ENCODE assay signal across 17 cellular contexts in the genomic region with DNA sequence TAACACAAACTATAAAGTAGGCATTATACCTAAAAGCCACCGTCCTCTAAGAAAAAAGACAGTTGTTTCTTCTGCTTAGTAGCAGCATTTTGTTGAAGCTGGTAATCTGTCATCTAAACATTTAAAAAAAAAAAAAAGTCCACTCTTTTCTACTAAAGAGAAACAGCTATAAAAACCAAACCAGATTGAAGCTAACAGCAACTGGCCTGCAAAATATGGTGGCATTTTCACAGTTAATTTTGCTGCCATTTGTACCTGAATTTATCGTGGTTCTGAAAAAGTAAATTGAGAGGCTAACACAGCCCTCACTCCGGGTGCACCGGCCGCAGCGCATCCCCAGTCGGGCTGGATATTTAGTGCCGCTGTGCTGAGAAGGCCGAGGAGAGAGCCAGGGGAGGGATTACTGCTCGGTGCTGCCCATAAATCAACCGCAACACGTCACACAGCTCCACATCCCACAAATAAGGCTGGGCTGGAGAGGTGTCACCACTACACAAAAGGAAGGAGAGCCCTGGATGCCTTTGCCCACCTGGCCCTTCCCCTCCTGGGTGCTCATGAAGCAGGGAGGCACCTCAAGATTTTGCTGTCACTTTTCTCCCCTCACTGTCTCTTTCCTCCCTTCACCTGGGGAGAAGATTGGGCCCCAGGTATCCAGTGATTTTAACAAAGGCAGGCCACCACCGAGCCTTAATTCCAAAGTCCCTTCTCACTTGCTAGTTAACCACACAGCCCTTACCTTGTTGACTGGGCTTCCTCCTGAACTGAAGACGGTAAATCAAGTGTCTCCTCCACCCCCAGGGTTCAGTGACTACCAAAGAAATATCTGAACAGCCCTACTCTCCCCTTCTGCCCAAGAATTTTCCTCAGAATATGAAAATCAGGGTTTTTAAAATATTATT. TPM values are rescaled to one million over a fixed set of nuclear protein-coding genes. Genes with fewer than 3 reads are reported as not detected.
A peak's percentile ranks its signal among the peaks of the same experiment; 100 is the strongest.
DNase-seq lines count a peak whose midpoint lies in the region; ATAC-seq and TF ChIP-seq lines count a peak whose summit lies in the region.
"Had no signal": no experiment of that assay in that cellular context is flagged by ENCODE, and none has a peak within 500 bp of the region (broad histone marks: within the 10 kb centered on the region; RNA-seq: fewer than 3 reads in every experiment).

No MANE protein-coding gene starts in this region.

- intact Hi-C loops in heart right ventricle (cut with DNase I) (no loop called here), cardiac septum (cut with DNase I) (no loop called here), mucosa of descending colon (cut with DNase I, micrococcal nuclease) (no loop called here), vagina (cut with DNase I) (no loop called here)

- H3K79me2 ChIP-seq in osteoblast (ENCODE audit: insufficient read depth, low read length), result no peaks in the 10 kb centered on the region

- H3K9me3 ChIP-seq in heart right ventricle (no peaks in the 10 kb centered on the region), mucosa of descending colon (no peaks in the 10 kb centered on the region), vagina (no peaks in the 10 kb centered on the region), osteoblast (ENCODE audit: low read depth, low read length) (no peaks in the 10 kb centered on the region)
- H3K9me3 ChIP-seq: A549 had no signal

- H3K27me3 ChIP-seq in heart right ventricle (no peaks in the 10 kb centered on the region), vagina (no peaks in the 10 kb centered on the region), osteoblast (ENCODE audit: insufficient read depth, low read length) (no peaks in the 10 kb centered on the region)
- H3K27me3 ChIP-seq: cardiac muscle cell had no signal

- peak overlapping the region; percentile 73 for H3K27ac Mint-ChIP-seq in WTC11
- H3K27ac Mint-ChIP-seq: activated naive CD4-positive, alpha-beta T cell treated with anti-CD3 and anti-CD28 coated beads, Interleukin-2, amount 50 U/mL, for 24 hours; CD4-positive, alpha-beta memory T cell; natural killer cell had no signal

- peaks cover 0 to 31% (median 6%) of the 10 kb centered on the region in 9 donors for H3K4me1 ChIP-seq in heart right ventricle
- no peaks in the 10 kb centered on the region for H3K4me1 ChIP-seq in mucosa of descending colon (ENCODE audit: low read depth)
- H3K4me1 ChIP-seq in vagina, result no peaks in the 10 kb centered on the region
- no peaks in the 10 kb centered on the region for H3K4me1 ChIP-seq in osteoblast (ENCODE audit: insufficient read depth, low read length)
- H3K4me1 ChIP-seq: A549 had no signal

- no peaks in the 10 kb centered on the region for H3K9me3 Mint-ChIP-seq in WTC11
- H3K9me3 Mint-ChIP-seq: activated naive CD4-positive, alpha-beta T cell treated with anti-CD3 and anti-CD28 coated beads, Interleukin-2, amount 50 U/mL, for 24 hours had no signal

- ATAC-seq in heart right ventricle (no peak), WTC11 (peak; percentile 78), mucosa of descending colon (peak; percentile 99)
- ATAC-seq: A549, natural killer cell, SK-N-SH treated with all-trans-retinoic acid at 6 μM for 48 hours had no signal

- H3K36me3 ChIP-seq in heart right ventricle, result no peaks in the 10 kb centered on the region
- no peaks in the 10 kb centered on the region for H3K36me3 ChIP-seq in mucosa of descending colon (ENCODE audit: low read depth)
- H3K36me3 ChIP-seq in vagina, result no peaks in the 10 kb centered on the region
- H3K36me3 ChIP-seq in osteoblast (ENCODE audit: insufficient read depth, low read length), result no peaks in the 10 kb centered on the region
- H3K36me3 ChIP-seq: cardiac muscle cell had no signal

- no peak overlapping the region for H3K4me3 ChIP-seq in heart right ventricle
- no peak overlapping the region for H3K4me3 ChIP-seq in mucosa of descending colon
- no peak overlapping the region for H3K4me3 ChIP-seq in vagina
- no peak overlapping the region for H3K4me3 ChIP-seq in osteoblast (ENCODE audit: insufficient read depth, low read length)
- H3K4me3 ChIP-seq: A549, cardiac muscle cell, skin epidermis had no signal

- peaks cover 38% of the 10 kb centered on the region for H3K4me1 Mint-ChIP-seq in WTC11
- H3K4me1 Mint-ChIP-seq: activated naive CD4-positive, alpha-beta T cell treated with anti-CD3 and anti-CD28 coated beads, Interleukin-2, amount 50 U/mL, for 24 hours; CD4-positive, alpha-beta memory T cell; natural killer cell had no signal

- no peak for TF ChIP-seq POLR2A in vagina (IDR thresholded peaks at IDR 0.05)

- no peaks in the 10 kb centered on the region for H4K20me1 ChIP-seq in osteoblast (ENCODE audit: insufficient read depth, low read length)

- WGBS in heart right ventricle, 2 donors, result 76 to 77% methylated on average over 14 of the region's 14 CpGs

- H3K27me3 Mint-ChIP-seq in WTC11 (ENCODE audit: low read depth), result no peaks in the 10 kb centered on the region; the same call in 1 of the 2 replicates
- H3K27me3 Mint-ChIP-seq: activated naive CD4-positive, alpha-beta T cell treated with anti-CD3 and anti-CD28 coated beads, Interleukin-2, amount 50 U/mL, for 24 hours had no signal

- POLR2A ChIA-PET in WTC11 (lab: Charles Lee), result no interaction called here

- TF ChIP-seq CTCF in heart right ventricle (IDR thresholded peaks at IDR 0.05) (no peak), WTC11 (IDR thresholded peaks at IDR 0.05) (no peak), mucosa of descending colon (IDR thresholded peaks at IDR 0.05) (no peak), vagina (IDR thresholded peaks at IDR 0.05) (no peak), osteoblast (IDR thresholded peaks at IDR 0.05; ENCODE audit: extremely low read depth, low read depth, low read length) (no peak)

- H3K4me2 ChIP-seq in osteoblast (ENCODE audit: insufficient read depth, low read length), result no peak overlapping the region
- H3K4me2 ChIP-seq: A549 had no signal

- no peak overlapping the region for H2AFZ ChIP-seq in osteoblast (ENCODE audit: low read length)

- H3K4me3 Mint-ChIP-seq in WTC11, result no peak overlapping the region
- H3K4me3 Mint-ChIP-seq: activated naive CD4-positive, alpha-beta T cell treated with anti-CD3 and anti-CD28 coated beads, Interleukin-2, amount 50 U/mL, for 24 hours; CD4-positive, alpha-beta memory T cell; natural killer cell had no signal

- no peak for DNase-seq in heart right ventricle
- no peak for DNase-seq in cardiac septum (ENCODE audit: low spot score)
- no peak for DNase-seq in WTC11 (ENCODE audit: low spot score)
- peak; percentile 48 to 66 (median 53) for DNase-seq in mucosa of descending colon
- no peak for DNase-seq in vagina (ENCODE audit: extremely low spot score in 2 of 2)
- DNase-seq in osteoblast (ENCODE audit: insufficient read length, low spot score, missing footprints), result no peak
- no peak for DNase-seq in GM19238 (ENCODE audit: insufficient read length, low spot score)
- DNase-seq in NCI-H1694 treated with DMSO at 0.1 percent for 48 hours (lab: John Stamatoyannopoulos, UW), result no peak
- DNase-seq: CD4-positive, alpha-beta memory T cell; GDM1; left ventricle myocardium superior; natural killer cell had no signal

- no peaks in the 10 kb centered on the region for H3K36me3 Mint-ChIP-seq in WTC11
- H3K36me3 Mint-ChIP-seq: activated naive CD4-positive, alpha-beta T cell treated with anti-CD3 and anti-CD28 coated beads, Interleukin-2, amount 50 U/mL, for 24 hours; CD4-positive, alpha-beta memory T cell; natural killer cell had no signal

- H3K27ac ChIP-seq in heart right ventricle (peak overlapping the region in 8 of 10 donors; percentile 16 to 71 (median 42)), vagina (peak overlapping the region; percentile 28), osteoblast (ENCODE audit: low read depth, low read length) (no peak overlapping the region)
- H3K27ac ChIP-seq: A549, cardiac muscle cell had no signal

- CTCF ChIA-PET in WTC11 (lab: Charles Lee), result interaction anchor here (0.9 to 2.7 kb wide), 5 partner anchors 10 to 470 kb away, joined by 3 to 11 read pairs (median 4); no protein-coding TSS in a partner anchor

TF ChIP-seq in WTC11, 78 proteins besides CTCF, POLR2A, EP300 and RAD21 (continues in another document):
- TF ChIP-seq ZNF121 (CRISPR knock-in tag; IDR thresholded peaks at IDR 0.05), result no peak
- TF ChIP-seq HMGA2 (CRISPR knock-in tag; IDR thresholded peaks at IDR 0.05), result no peak
- TF ChIP-seq GABPB1 (CRISPR knock-in tag; IDR thresholded peaks at IDR 0.05), result no peak
- TF ChIP-seq, protein P1, sequence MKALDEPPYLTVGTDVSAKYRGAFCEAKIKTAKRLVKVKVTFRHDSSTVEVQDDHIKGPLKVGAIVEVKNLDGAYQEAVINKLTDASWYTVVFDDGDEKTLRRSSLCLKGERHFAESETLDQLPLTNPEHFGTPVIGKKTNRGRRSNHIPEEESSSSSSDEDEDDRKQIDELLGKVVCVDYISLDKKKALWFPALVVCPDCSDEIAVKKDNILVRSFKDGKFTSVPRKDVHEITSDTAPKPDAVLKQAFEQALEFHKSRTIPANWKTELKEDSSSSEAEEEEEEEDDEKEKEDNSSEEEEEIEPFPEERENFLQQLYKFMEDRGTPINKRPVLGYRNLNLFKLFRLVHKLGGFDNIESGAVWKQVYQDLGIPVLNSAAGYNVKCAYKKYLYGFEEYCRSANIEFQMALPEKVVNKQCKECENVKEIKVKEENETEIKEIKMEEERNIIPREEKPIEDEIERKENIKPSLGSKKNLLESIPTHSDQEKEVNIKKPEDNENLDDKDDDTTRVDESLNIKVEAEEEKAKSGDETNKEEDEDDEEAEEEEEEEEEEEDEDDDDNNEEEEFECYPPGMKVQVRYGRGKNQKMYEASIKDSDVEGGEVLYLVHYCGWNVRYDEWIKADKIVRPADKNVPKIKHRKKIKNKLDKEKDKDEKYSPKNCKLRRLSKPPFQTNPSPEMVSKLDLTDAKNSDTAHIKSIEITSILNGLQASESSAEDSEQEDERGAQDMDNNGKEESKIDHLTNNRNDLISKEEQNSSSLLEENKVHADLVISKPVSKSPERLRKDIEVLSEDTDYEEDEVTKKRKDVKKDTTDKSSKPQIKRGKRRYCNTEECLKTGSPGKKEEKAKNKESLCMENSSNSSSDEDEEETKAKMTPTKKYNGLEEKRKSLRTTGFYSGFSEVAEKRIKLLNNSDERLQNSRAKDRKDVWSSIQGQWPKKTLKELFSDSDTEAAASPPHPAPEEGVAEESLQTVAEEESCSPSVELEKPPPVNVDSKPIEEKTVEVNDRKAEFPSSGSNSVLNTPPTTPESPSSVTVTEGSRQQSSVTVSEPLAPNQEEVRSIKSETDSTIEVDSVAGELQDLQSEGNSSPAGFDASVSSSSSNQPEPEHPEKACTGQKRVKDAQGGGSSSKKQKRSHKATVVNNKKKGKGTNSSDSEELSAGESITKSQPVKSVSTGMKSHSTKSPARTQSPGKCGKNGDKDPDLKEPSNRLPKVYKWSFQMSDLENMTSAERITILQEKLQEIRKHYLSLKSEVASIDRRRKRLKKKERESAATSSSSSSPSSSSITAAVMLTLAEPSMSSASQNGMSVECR (CRISPR knock-in tag; IDR thresholded peaks at IDR 0.05; ENCODE audit: borderline replicate concordance), result no peak

RNA-seq across cellular contexts. Expression of a gene that starts 44.4 kb away (rescaled TPM):
- 10 to 100 TPM; 13.1 to 27.7 (median 17.7) TPM for total RNA-seq in heart right ventricle
- polyA plus RNA-seq in heart right ventricle, result 10 to 100 TPM in 1 of 2 donors, 1 to 10 TPM in 1; 7.0 to 11.0 TPM
- total RNA-seq in cardiac septum, result 18.7 TPM
- 4.1 to 12.5 TPM (median 4.7 TPM) in 3 replicates for total RNA-seq in WTC11 (2021)
- total RNA-seq in mucosa of descending colon, result 100 to 1,000 TPM in 1 of 3 donors, 10 to 100 TPM in 2; 39.8 to 105 (median 90.5) TPM
- 16.0 TPM for total RNA-seq in vagina
- 2.2 and 5.6 TPM in 2 replicates for total RNA-seq in osteoblast
- total RNA-seq: CD4-positive, alpha-beta memory T cell had no signal

Comparison
In these comparisons a context has a peak if more than half of its experiments do, and no peak if none do; other contexts are left out.
1. ATAC-seq: peak in WTC11 (single experiment) and mucosa of descending colon (single experiment); none in heart right ventricle (0 of 8).
2. DNase-seq: peak in mucosa of descending colon (3 of 3); none in heart right ventricle (0 of 2), cardiac septum (single experiment), WTC11 (single experiment), vagina (0 of 2), osteoblast (single experiment), GM19238 (single experiment) and NCI-H1694 treated with DMSO at 0.1 percent for 48 hours (single experiment).